In genomic region chr3:162337630-162338029, GRCh38 we compare ENCODE assay signal across 21 cellular contexts.
"Had no signal": no experiment of that assay in that cellular context is flagged by ENCODE, and none has a peak within 500 bp of the region (broad histone marks: within the 10 kb centered on the region; RNA-seq: fewer than 3 reads in every experiment).

No MANE protein-coding gene starts in this region.

- H3K27ac ChIP-seq: brain microvascular endothelial cell, gastrocnemius medialis, heart left ventricle, pancreas had no signal

- H3K4me3 Mint-ChIP-seq: activated B cell treated with CpG ODN at 0.5 μM for 24 hours; activated CD8-positive, alpha-beta T cell treated with anti-CD3 and anti-CD28 coated beads for 36 hours; activated naive CD8-positive, alpha-beta T cell; activated T-cell treated with anti-CD3 and anti-CD28 coated beads, Interleukin-2, amount 50 U/mL, for 4 hours; naive B cell had no signal

- H3K4me1 ChIP-seq: gastrocnemius medialis, heart left ventricle, pancreas had no signal

- H3K36me3 ChIP-seq: brain microvascular endothelial cell, gastrocnemius medialis, heart left ventricle, pancreas had no signal

- H3K4me3 ChIP-seq: gastrocnemius medialis, heart left ventricle, pancreas had no signal

- DNase-seq: activated B cell treated with CpG ODN at 0.5 μM for 24 hours; activated CD4-positive, alpha-beta T cell treated with anti-CD3 and anti-CD28 coated beads for 48 hours; activated CD8-positive, alpha-beta T cell treated with anti-CD3 and anti-CD28 coated beads for 36 hours; activated gamma-delta T cell; activated T-cell treated with anti-CD3 and anti-CD28 coated beads, Interleukin-2, amount 50 U/mL, for 4 hours; amygdala; brain microvascular endothelial cell; effector CD8-positive, alpha-beta T cell; gastrocnemius medialis; heart left ventricle; mammary epithelial cell; naive B cell; pancreas; stimulated activated CD4-positive, alpha-beta T cell treated with anti-CD3 and anti-CD28 coated beads, Interleukin-4, amount 100 ng/mL, for 4 hours; stimulated activated CD8-positive, alpha-beta memory T cell treated with anti-CD3 and anti-CD28 coated beads, Interleukin-4, amount 100 ng/mL, for 48 hours; stimulated activated naive CD4-positive, alpha-beta T cell treated with Interleukin-2 at 50 U/mL for 16 hours; T-helper 2 cell; trophoblast cell had no signal

- H3K36me3 Mint-ChIP-seq: activated naive CD8-positive, alpha-beta T cell; naive B cell had no signal

- H3K27me3 Mint-ChIP-seq: activated B cell treated with CpG ODN at 0.5 μM for 24 hours; activated CD8-positive, alpha-beta T cell treated with anti-CD3 and anti-CD28 coated beads for 36 hours; activated naive CD8-positive, alpha-beta T cell; naive B cell had no signal

- ATAC-seq: activated CD8-positive, alpha-beta T cell treated with anti-CD3 and anti-CD28 coated beads for 36 hours; activated T-cell treated with anti-CD3 and anti-CD28 coated beads, Interleukin-2, amount 50 U/mL, for 4 hours; gastrocnemius medialis; heart left ventricle; left lobe of liver; pancreas had no signal

- H3K9me3 ChIP-seq: gastrocnemius medialis, pancreas had no signal

- H3K27me3 ChIP-seq: brain microvascular endothelial cell, gastrocnemius medialis, heart left ventricle, pancreas had no signal

- H3K27ac Mint-ChIP-seq: activated B cell treated with CpG ODN at 0.5 μM for 24 hours; activated CD8-positive, alpha-beta T cell treated with anti-CD3 and anti-CD28 coated beads for 36 hours; activated naive CD8-positive, alpha-beta T cell; naive B cell had no signal

- FAIRE-seq: endothelial cell of umbilical vein, pancreas had no signal

- H3K4me1 Mint-ChIP-seq: activated B cell treated with CpG ODN at 0.5 μM for 24 hours, naive B cell had no signal
